ENCODE assay signal across 8 cellular contexts in the genomic region with DNA sequence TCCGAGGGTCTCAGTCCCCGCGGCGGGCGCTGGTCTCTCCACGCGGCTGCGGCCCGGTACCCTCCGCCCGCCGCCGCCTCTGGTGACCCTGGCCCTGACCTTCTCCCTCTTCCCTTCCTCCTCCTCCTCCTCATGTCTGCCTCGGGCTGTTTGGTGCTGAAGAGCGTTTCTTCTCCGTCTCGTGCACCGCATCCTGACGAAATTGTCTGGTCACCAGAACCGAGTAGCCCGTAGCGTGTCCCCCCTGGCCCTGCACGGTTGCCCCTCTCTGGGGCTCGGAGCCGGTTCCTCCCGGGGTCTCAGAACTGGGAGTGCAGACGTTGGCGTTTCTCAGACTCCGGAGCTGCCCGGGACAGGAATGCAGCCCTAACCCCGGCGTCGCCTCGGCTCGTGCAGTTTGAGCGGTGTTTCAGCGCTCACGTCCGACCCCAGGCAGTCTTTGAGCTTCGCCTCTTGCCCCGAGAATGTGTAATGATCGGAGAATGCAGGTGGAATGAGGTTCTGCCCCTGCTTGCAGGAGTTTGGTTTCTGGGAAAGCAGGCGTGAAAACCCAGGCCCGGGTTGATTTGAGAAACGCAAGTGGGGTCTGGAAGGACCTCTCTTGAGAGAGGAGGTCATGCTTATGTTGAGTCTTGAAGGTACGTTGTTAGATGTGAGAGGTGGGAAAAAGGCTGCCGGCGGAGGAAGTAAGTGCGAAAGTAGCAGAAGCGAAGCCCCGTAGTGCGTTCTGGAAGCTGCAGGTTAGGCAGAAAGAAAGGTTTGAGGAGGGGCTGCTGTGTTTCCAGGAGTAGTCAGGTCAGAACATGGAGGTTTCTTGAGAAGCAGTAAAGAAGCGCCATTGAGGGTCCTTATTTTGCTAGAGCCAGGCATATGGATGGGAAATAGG. TPM values are rescaled to one million over a fixed set of nuclear protein-coding genes. Genes with fewer than 3 reads are reported as not detected.
DNase-seq lines count a peak whose midpoint lies in the region; ATAC-seq and TF ChIP-seq lines count a peak whose summit lies in the region.

No MANE protein-coding gene starts in this region.

- peak overlapping the region; percentile 54 for H3K27ac Mint-ChIP-seq in activated CD4-positive, alpha-beta memory T cell treated with anti-CD3 and anti-CD28 coated beads, Interleukin-2, amount 10 ng/mL, durations not matched to agents 7 days and 5 days
- peak overlapping the region; percentile 95 for H3K27ac Mint-ChIP-seq in progenitor cell of endocrine pancreas

- H3K36me3 Mint-ChIP-seq in activated CD4-positive, alpha-beta memory T cell treated with anti-CD3 and anti-CD28 coated beads, Interleukin-2, amount 10 ng/mL, durations not matched to agents 7 days and 5 days (ENCODE audit: low read depth) = peaks cover 24% of the 10 kb centered on the region
- no peaks in the 10 kb centered on the region for H3K36me3 Mint-ChIP-seq in progenitor cell of endocrine pancreas (ENCODE audit: insufficient read depth)

- no peak for DNase-seq in AG09309 (ENCODE audit: low read depth)
- DNase-seq in HK-2 (ENCODE audit: unreplicated experiment) = peak; percentile 20
- DNase-seq in activated CD4-positive, alpha-beta memory T cell treated with anti-CD3 and anti-CD28 coated beads, Interleukin-2, amount 10 ng/mL, durations not matched to agents 7 days and 5 days = no peak
- DNase-seq in foreskin keratinocyte = peak; percentile 39 to 69
- peak; percentile 43 for DNase-seq in progenitor cell of endocrine pancreas (ENCODE audit: low spot score, unreplicated experiment)
- no peak for DNase-seq in DMS153 (lab: John Stamatoyannopoulos, UW)

- H3K27me3 Mint-ChIP-seq in activated CD4-positive, alpha-beta memory T cell treated with anti-CD3 and anti-CD28 coated beads, Interleukin-2, amount 10 ng/mL, durations not matched to agents 7 days and 5 days = no peaks in the 10 kb centered on the region
- no peaks in the 10 kb centered on the region for H3K27me3 Mint-ChIP-seq in progenitor cell of endocrine pancreas

- no peaks in the 10 kb centered on the region for H3K27me3 ChIP-seq in foreskin keratinocyte

- peak overlapping the region; percentile 96 for H3K4me3 Mint-ChIP-seq in activated CD4-positive, alpha-beta memory T cell treated with anti-CD3 and anti-CD28 coated beads, Interleukin-2, amount 10 ng/mL, durations not matched to agents 7 days and 5 days
- H3K4me3 Mint-ChIP-seq in progenitor cell of endocrine pancreas (ENCODE audit: low read depth) = peak overlapping the region; percentile 91

- peaks cover 73% of the 10 kb centered on the region for H3K4me1 Mint-ChIP-seq in activated CD4-positive, alpha-beta memory T cell treated with anti-CD3 and anti-CD28 coated beads, Interleukin-2, amount 10 ng/mL, durations not matched to agents 7 days and 5 days
- peaks cover 20% of the 10 kb centered on the region for H3K4me1 Mint-ChIP-seq in progenitor cell of endocrine pancreas (ENCODE audit: low read depth)

- no peak for TF ChIP-seq CTCF in AG09309 (IDR thresholded peaks at IDR 0.05; ENCODE audit: control insufficient read depth, insufficient read depth, low read depth, low read length, missing control alignments)
- no peak for TF ChIP-seq CTCF in foreskin keratinocyte (conservative IDR thresholded peaks at IDR 0.05)
- no peak for TF ChIP-seq CTCF in progenitor cell of endocrine pancreas (IDR thresholded peaks at IDR 0.05; ENCODE audit: unreplicated experiment)

- H3K9me3 Mint-ChIP-seq in activated CD4-positive, alpha-beta memory T cell treated with anti-CD3 and anti-CD28 coated beads, Interleukin-2, amount 10 ng/mL, durations not matched to agents 7 days and 5 days = no peaks in the 10 kb centered on the region
- H3K9me3 Mint-ChIP-seq in progenitor cell of endocrine pancreas (ENCODE audit: low read depth) = no peaks in the 10 kb centered on the region

- POLR2A ChIA-PET in activated CD4-positive, alpha-beta memory T cell treated with anti-CD3 and anti-CD28 coated beads, Interleukin-2, amount 10 ng/mL, durations not matched to agents 7 days and 5 days (lab: Charles Lee) = interaction anchor here (0.8 to 2.6 kb wide), 21 partner anchors 8 to 384 kb away, joined by 3 to 18 read pairs (median 5); partner anchors contain the start of genes IL15RA and IL2RA

- H3K4me3 ChIP-seq in AG09309 (ENCODE audit: control insufficient read depth, low read depth, low read length) = peak overlapping the region; percentile 67

- ATAC-seq in GM18511 (IDR thresholded peaks at IDR 0.05; ENCODE audit: unreplicated experiment) (peak; percentile 36), foreskin keratinocyte (peak; percentile 50), GM21825 (IDR thresholded peaks at IDR 0.05; ENCODE audit: unreplicated experiment) (no peak)

- peaks cover 20% of the 10 kb centered on the region for H3K4me1 ChIP-seq in foreskin keratinocyte

- CTCF ChIA-PET in activated CD4-positive, alpha-beta memory T cell treated with anti-CD3 and anti-CD28 coated beads, Interleukin-2, amount 10 ng/mL, durations not matched to agents 7 days and 5 days (lab: Charles Lee) = interaction anchor here (0.8 to 2.9 kb wide), 14 partner anchors 8 to 316 kb away, joined by 3 to 8 read pairs (median 4); partner anchors contain the start of genes IL2RA and PFKFB3

- H3K27ac ChIP-seq in foreskin keratinocyte = peak overlapping the region; percentile 93

RNA-seq across cellular contexts. Expression of gene RBM17, which starts 0.7 kb away (rescaled TPM):
- 100 to 1,000 TPM; 155 to 157 TPM for total RNA-seq in activated CD4-positive, alpha-beta memory T cell treated with anti-CD3 and anti-CD28 coated beads, Interleukin-2, amount 10 ng/mL, durations not matched to agents 7 days and 5 days
- total RNA-seq in foreskin keratinocyte (65.9 and 87.2 TPM in 2 replicates), progenitor cell of endocrine pancreas (122 and 138 TPM in 2 replicates)
- polyA plus RNA-seq in foreskin keratinocyte = 81.3 and 105 TPM in 2 replicates

RNA-seq across cellular contexts. Expression of gene IL2RA, which starts 27.4 kb away (rescaled TPM):
- 100 to 1,000 TPM; 437 to 446 TPM for total RNA-seq in activated CD4-positive, alpha-beta memory T cell treated with anti-CD3 and anti-CD28 coated beads, Interleukin-2, amount 10 ng/mL, durations not matched to agents 7 days and 5 days
- not detected in 2 replicates for total RNA-seq in foreskin keratinocyte
- polyA plus RNA-seq in foreskin keratinocyte = not detected in 2 replicates
- not detected in 2 replicates for total RNA-seq in progenitor cell of endocrine pancreas

Comparison
In these comparisons a context has a peak if more than half of its experiments do, and no peak if none do; other contexts are left out.
1. DNase-seq: peak in HK-2 (single experiment), foreskin keratinocyte (2 of 2) and progenitor cell of endocrine pancreas (single experiment); none in AG09309 (single experiment), activated CD4-positive, alpha-beta memory T cell treated with anti-CD3 and anti-CD28 coated beads, Interleukin-2, amount 10 ng/mL, durations not matched to agents 7 days and 5 days (single experiment) and DMS153 (single experiment).
2. RNA of gene IL2RA, which starts 27.4 kb away (total RNA-seq): 437 to 446 TPM in activated CD4-positive, alpha-beta memory T cell treated with anti-CD3 and anti-CD28 coated beads, Interleukin-2, amount 10 ng/mL, durations not matched to agents 7 days and 5 days; not detected in foreskin keratinocyte and not detected in progenitor cell of endocrine pancreas; every median in the first group is over 100 times any median in the second.